ENCODE assay signal across 8 cellular contexts in genomic region chr3:151276038-151277027, GRCh38. TPM values are rescaled to one million over a fixed set of nuclear protein-coding genes. Genes with fewer than 3 reads are reported as not detected.
DNase-seq lines count a peak whose midpoint lies in the region; ATAC-seq and TF ChIP-seq lines count a peak whose summit lies in the region.

No MANE protein-coding gene starts in this region.

- peaks cover 54% of the 10 kb centered on the region for H3K4me1 Mint-ChIP-seq in activated T-helper 2 cell treated with anti-CD3 and anti-CD28 coated beads, Interferon-gamma antibody, Interleukin-2, Interleukin-4, amounts not matched to agents 10 μg/mL and 5 μg/mL and 100 μg/mL, durations not matched to agents 14 hours and 24 hours and 36 hours (ENCODE audit: low read depth)

- no peak for TF ChIP-seq POLR2A in tibial nerve (IDR thresholded peaks at IDR 0.05)

- intact Hi-C loops in left ventricle myocardium inferior (cut with micrococcal nuclease) (no loop called here), left ventricle myocardium superior (cut with micrococcal nuclease) (no loop called here)
- intact Hi-C loops in activated T-helper 2 cell treated with anti-CD3 and anti-CD28 coated beads, Interferon-gamma antibody, Interleukin-2, Interleukin-4, amounts not matched to agents 10 μg/mL and 5 μg/mL and 100 μg/mL, durations not matched to agents 14 hours and 24 hours and 36 hours (cut with micrococcal nuclease): no loop called here

- H3K4me3 Mint-ChIP-seq in activated T-helper 2 cell treated with anti-CD3 and anti-CD28 coated beads, Interferon-gamma antibody, Interleukin-2, Interleukin-4, amounts not matched to agents 10 μg/mL and 5 μg/mL and 100 μg/mL, durations not matched to agents 14 hours and 24 hours and 36 hours (ENCODE audit: low read depth): peak overlapping the region; percentile 45

- DNase-seq in left ventricle myocardium inferior: no peak
- no peak for DNase-seq in left ventricle myocardium superior
- DNase-seq in activated T-helper 2 cell treated with anti-CD3 and anti-CD28 coated beads, Interferon-gamma antibody, Interleukin-2, Interleukin-4, amounts not matched to agents 10 μg/mL and 5 μg/mL and 100 μg/mL, durations not matched to agents 14 hours and 24 hours and 36 hours (ENCODE audit: low spot score): no peak
- DNase-seq in tibial nerve (ENCODE audit: low spot score in 2 of 2): no peak
- DNase-seq in SIG-M5 treated with dmso at 0.1 percent for 504 hours (lab: John Stamatoyannopoulos, UW; ENCODE audit: unreplicated experiment): no peak
- DNase-seq in NCI-H774 (lab: John Stamatoyannopoulos, UW): no peak
- DNase-seq in NCI-H1436 (lab: John Stamatoyannopoulos, UW): no peak

- no peak for TF ChIP-seq EP300 in tibial nerve (IDR thresholded peaks at IDR 0.05)

- no peaks in the 10 kb centered on the region for H3K9me3 ChIP-seq in left ventricle myocardium inferior (replicated peaks)
- H3K9me3 ChIP-seq in tibial nerve: no peaks in the 10 kb centered on the region

- peak overlapping the region; percentile 10 for H3K27ac Mint-ChIP-seq in activated T-helper 2 cell treated with anti-CD3 and anti-CD28 coated beads, Interferon-gamma antibody, Interleukin-2, Interleukin-4, amounts not matched to agents 10 μg/mL and 5 μg/mL and 100 μg/mL, durations not matched to agents 14 hours and 24 hours and 36 hours

- peak overlapping the region; percentile 64 for H3K27ac ChIP-seq in left ventricle myocardium inferior (replicated peaks)
- peak overlapping the region in 3 of 4 donors; percentile 28 to 52 (median 42) for H3K27ac ChIP-seq in tibial nerve

- no peak for ATAC-seq in left ventricle myocardium superior
- ATAC-seq in HG03108 (IDR thresholded peaks at IDR 0.05; ENCODE audit: unreplicated experiment): peak; percentile 65

- H3K36me3 ChIP-seq in left ventricle myocardium inferior: no peaks in the 10 kb centered on the region
- no peaks in the 10 kb centered on the region for H3K36me3 ChIP-seq in tibial nerve

- no peaks in the 10 kb centered on the region for H3K27me3 ChIP-seq in left ventricle myocardium inferior (ENCODE audit: low read depth)
- no peaks in the 10 kb centered on the region for H3K27me3 ChIP-seq in tibial nerve

- TF ChIP-seq CTCF in left ventricle myocardium inferior (IDR thresholded peaks at IDR 0.05; ENCODE audit: borderline replicate concordance): no peak
- no peak for TF ChIP-seq CTCF in tibial nerve (IDR thresholded peaks at IDR 0.05)

- H3K4me3 ChIP-seq in left ventricle myocardium inferior: peak overlapping the region; percentile 51
- peak overlapping the region in 2 of 4 donors; percentile 11 to 37 for H3K4me3 ChIP-seq in tibial nerve

- H3K36me3 Mint-ChIP-seq in activated T-helper 2 cell treated with anti-CD3 and anti-CD28 coated beads, Interferon-gamma antibody, Interleukin-2, Interleukin-4, amounts not matched to agents 10 μg/mL and 5 μg/mL and 100 μg/mL, durations not matched to agents 14 hours and 24 hours and 36 hours (ENCODE audit: low read depth): no peaks in the 10 kb centered on the region

- no peaks in the 10 kb centered on the region for H3K9me3 Mint-ChIP-seq in activated T-helper 2 cell treated with anti-CD3 and anti-CD28 coated beads, Interferon-gamma antibody, Interleukin-2, Interleukin-4, amounts not matched to agents 10 μg/mL and 5 μg/mL and 100 μg/mL, durations not matched to agents 14 hours and 24 hours and 36 hours

- H3K4me1 ChIP-seq in left ventricle myocardium inferior (no peaks in the 10 kb centered on the region), tibial nerve (no peaks in the 10 kb centered on the region)

- no peaks in the 10 kb centered on the region for H3K27me3 Mint-ChIP-seq in activated T-helper 2 cell treated with anti-CD3 and anti-CD28 coated beads, Interferon-gamma antibody, Interleukin-2, Interleukin-4, amounts not matched to agents 10 μg/mL and 5 μg/mL and 100 μg/mL, durations not matched to agents 14 hours and 24 hours and 36 hours (ENCODE audit: low read depth)

- 72 to 81% methylated on average over 8 of the region's 8 CpGs for WGBS in tibial nerve, 2 donors

RNA-seq across cellular contexts. Expression of gene P2RY14, which starts 2.0 kb away (rescaled TPM):
- total RNA-seq in left ventricle myocardium inferior: 2.9 TPM
- 4.4 TPM for total RNA-seq in left ventricle myocardium superior
- 0.18 and 0.34 TPM in 2 replicates for total RNA-seq in activated T-helper 2 cell treated with anti-CD3 and anti-CD28 coated beads, Interferon-gamma antibody, Interleukin-2, Interleukin-4, amounts not matched to agents 10 μg/mL and 5 μg/mL and 100 μg/mL, durations not matched to agents 14 hours and 24 hours and 36 hours
- total RNA-seq in tibial nerve: 1 to 10 TPM; 4.2 to 9.4 (median 6.3) TPM

RNA-seq across cellular contexts. Expression of gene GPR87, which starts 40.3 kb away (rescaled TPM):
- not detected for total RNA-seq in left ventricle myocardium inferior
- not detected for total RNA-seq in left ventricle myocardium superior
- total RNA-seq in activated T-helper 2 cell treated with anti-CD3 and anti-CD28 coated beads, Interferon-gamma antibody, Interleukin-2, Interleukin-4, amounts not matched to agents 10 μg/mL and 5 μg/mL and 100 μg/mL, durations not matched to agents 14 hours and 24 hours and 36 hours: 1.1 and 1.2 TPM in 2 replicates
- not detected for total RNA-seq in tibial nerve

RNA-seq across cellular contexts. Expression of gene P2RY13, which starts 53.0 kb away (rescaled TPM):
- 0.96 TPM for total RNA-seq in left ventricle myocardium inferior
- total RNA-seq in left ventricle myocardium superior: 1.2 TPM
- not detected in 2 replicates for total RNA-seq in activated T-helper 2 cell treated with anti-CD3 and anti-CD28 coated beads, Interferon-gamma antibody, Interleukin-2, Interleukin-4, amounts not matched to agents 10 μg/mL and 5 μg/mL and 100 μg/mL, durations not matched to agents 14 hours and 24 hours and 36 hours
- 1 to 10 TPM in 2 of 4 donors, under 1 TPM in 2; 0.20 to 3.1 (median 0.78) TPM for total RNA-seq in tibial nerve
